In the genomic region with DNA sequence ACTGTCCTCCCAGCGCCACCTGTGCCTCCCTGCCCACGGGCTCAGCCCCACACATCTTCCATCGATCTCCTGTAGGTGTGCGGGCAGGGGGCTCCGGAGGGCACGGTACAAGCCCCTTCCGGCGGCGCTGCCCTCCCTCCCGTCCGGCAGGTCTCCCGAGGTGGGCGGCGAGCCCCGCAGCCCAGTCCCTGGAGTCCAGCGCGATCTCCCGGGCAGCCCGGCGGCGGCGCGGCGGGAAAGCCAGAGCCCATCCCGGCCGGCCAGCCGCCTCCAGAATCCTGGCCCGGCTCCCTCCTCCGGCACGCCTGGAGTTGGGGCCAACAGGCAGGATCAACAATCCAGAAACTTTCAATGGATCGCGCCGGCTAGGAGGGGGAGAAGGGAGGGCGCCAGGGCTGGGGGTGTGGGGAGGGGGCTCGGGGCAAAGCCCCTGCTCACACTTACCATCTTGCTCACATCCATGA, we compare ENCODE assay signal across 8 cellular contexts.
A peak's percentile ranks its signal among the peaks of the same experiment; 100 is the strongest.
DNase-seq lines count a peak whose midpoint lies in the region; ATAC-seq and TF ChIP-seq lines count a peak whose summit lies in the region.

No MANE protein-coding gene starts in this region.

- H3K36me3 ChIP-seq in NT2/D1 (ENCODE audit: insufficient read depth, insufficient read length, low read length) (peaks cover 15% of the 10 kb centered on the region), liver (ENCODE audit: control insufficient read depth in 4 of 4, insufficient read depth in 3 of 4, low read depth in 1 of 4, low read length in 3 of 4) (no peaks in the 10 kb centered on the region), subcutaneous abdominal adipose tissue (ENCODE audit: control insufficient read depth in 5 of 5, insufficient read depth in 5 of 5, low read length in 5 of 5) (peaks cover 0 to 2% (median 0%) of the 10 kb centered on the region in 5 donors)

- 2% methylated on average over 35 of the region's 35 CpGs for WGBS in liver

- H3K9me3 ChIP-seq in NT2/D1 (ENCODE audit: insufficient read depth, low read length): peaks cover 13% of the 10 kb centered on the region
- H3K9me3 ChIP-seq in liver (ENCODE audit: control insufficient read depth in 4 of 4, low read length in 3 of 4): peaks cover 0 to 3% (median 0%) of the 10 kb centered on the region in 4 donors
- H3K9me3 ChIP-seq in subcutaneous abdominal adipose tissue (ENCODE audit: control insufficient read depth in 5 of 5, low read length in 5 of 5): peaks cover 0 to 4% (median 0%) of the 10 kb centered on the region in 5 donors

- no peak for TF ChIP-seq CTCF in coronary artery (IDR thresholded peaks at IDR 0.05)
- TF ChIP-seq CTCF in liver (IDR thresholded peaks at IDR 0.05; ENCODE audit: low read depth, low read length, missing input control): no peak

- H3K27me3 ChIP-seq in NT2/D1 (ENCODE audit: insufficient read depth, insufficient read length) (no peaks in the 10 kb centered on the region), liver (ENCODE audit: control insufficient read depth in 4 of 4, insufficient read depth in 4 of 4, low read length in 3 of 4) (no peaks in the 10 kb centered on the region), subcutaneous abdominal adipose tissue (ENCODE audit: control insufficient read depth in 5 of 5, insufficient read depth in 4 of 5, low read length in 5 of 5) (no peaks in the 10 kb centered on the region)

- H3K9ac ChIP-seq in NT2/D1 (ENCODE audit: insufficient read length, low read depth) (peak overlapping the region; percentile 90), liver (ENCODE audit: low read depth in 1 of 2, low read length in 2 of 2) (no peak overlapping the region), subcutaneous abdominal adipose tissue (ENCODE audit: low read length in 5 of 5) (peak overlapping the region in 3 of 5 donors; percentile 70 to 74 (median 71))

- H3K27ac ChIP-seq in coronary artery: peak overlapping the region; percentile 64 to 94
- H3K27ac ChIP-seq in liver (ENCODE audit: low read depth in 1 of 2, low read length in 2 of 2): peak overlapping the region; percentile 3 to 27
- peak overlapping the region; percentile 41 for H3K27ac ChIP-seq in subcutaneous abdominal adipose tissue (ENCODE audit: low read depth, low read length)

- peak in 1 of 2 donors; percentile 36 for TF ChIP-seq RAD21 in liver (IDR thresholded peaks at IDR 0.05)

- peak overlapping the region; percentile 77 for H3K4me3 ChIP-seq in NT2/D1 (ENCODE audit: insufficient read length, low read depth)
- peak overlapping the region; percentile 94 for H3K4me3 ChIP-seq in coronary artery
- H3K4me3 ChIP-seq in liver (ENCODE audit: low read depth in 1 of 3, low read length in 3 of 3): peak overlapping the region in 2 of 3 donors; percentile 18 to 88
- H3K4me3 ChIP-seq in subcutaneous abdominal adipose tissue (ENCODE audit: low read depth in 1 of 5, low read length in 5 of 5): peak overlapping the region; percentile 60 to 74 (median 64)

- DNase-seq in NCI-H1417 (lab: John Stamatoyannopoulos, UW): peak; percentile 34 to 83 (median 80)
- DNase-seq in NCI-H1417 treated with DMSO at 0.1 percent for 48 hours (lab: John Stamatoyannopoulos, UW): no peak
- DNase-seq in NT2/D1 (ENCODE audit: low read depth, low spot score): no peak
- peak; percentile 81 for DNase-seq in coronary artery (ENCODE audit: low spot score)

- H3K4me1 ChIP-seq in NT2/D1 (ENCODE audit: insufficient read depth, insufficient read length) (no peaks in the 10 kb centered on the region), liver (ENCODE audit: control insufficient read depth in 4 of 4, insufficient read depth in 4 of 4, low read length in 3 of 4) (peaks cover 0 to 9% (median 4%) of the 10 kb centered on the region in 4 donors), subcutaneous abdominal adipose tissue (ENCODE audit: control insufficient read depth in 5 of 5, insufficient read depth in 5 of 5, low read length in 5 of 5) (peaks cover 2 to 33% (median 25%) of the 10 kb centered on the region in 5 donors)

- ATAC-seq in HG03442 (IDR thresholded peaks at IDR 0.05; ENCODE audit: unreplicated experiment): no peak
- ATAC-seq in GM18498 (IDR thresholded peaks at IDR 0.05; ENCODE audit: unreplicated experiment): no peak

TF ChIP-seq in liver, 16 proteins besides CTCF, POLR2A, EP300 and RAD21:
- TF ChIP-seq HNF4G (IDR thresholded peaks at IDR 0.05) (no peak), NR2F2 (IDR thresholded peaks at IDR 0.05) (no peak), SP1 (IDR thresholded peaks at IDR 0.05) (no peak), JUND (IDR thresholded peaks at IDR 0.05) (no peak), ATF3 (IDR thresholded peaks at IDR 0.05) (no peak), MAX (IDR thresholded peaks at IDR 0.05) (no peak), EGR1 (IDR thresholded peaks at IDR 0.05; ENCODE audit: low read depth in 2 of 2) (no peak), RXRA (IDR thresholded peaks at IDR 0.05) (no peak), YY1 (IDR thresholded peaks at IDR 0.05) (no peak), HNF4A (conservative IDR thresholded peaks at IDR 0.05) (no peak), FOXA1 (IDR thresholded peaks at IDR 0.05) (no peak), FOXA2 (IDR thresholded peaks at IDR 0.05) (no peak), GABPA (IDR thresholded peaks at IDR 0.05 in 1 of 2, conservative IDR thresholded peaks at IDR 0.05 in 1 of 2) (no peak), TAF1 (conservative IDR thresholded peaks at IDR 0.05) (no peak)
- TF ChIP-seq, protein P1, sequence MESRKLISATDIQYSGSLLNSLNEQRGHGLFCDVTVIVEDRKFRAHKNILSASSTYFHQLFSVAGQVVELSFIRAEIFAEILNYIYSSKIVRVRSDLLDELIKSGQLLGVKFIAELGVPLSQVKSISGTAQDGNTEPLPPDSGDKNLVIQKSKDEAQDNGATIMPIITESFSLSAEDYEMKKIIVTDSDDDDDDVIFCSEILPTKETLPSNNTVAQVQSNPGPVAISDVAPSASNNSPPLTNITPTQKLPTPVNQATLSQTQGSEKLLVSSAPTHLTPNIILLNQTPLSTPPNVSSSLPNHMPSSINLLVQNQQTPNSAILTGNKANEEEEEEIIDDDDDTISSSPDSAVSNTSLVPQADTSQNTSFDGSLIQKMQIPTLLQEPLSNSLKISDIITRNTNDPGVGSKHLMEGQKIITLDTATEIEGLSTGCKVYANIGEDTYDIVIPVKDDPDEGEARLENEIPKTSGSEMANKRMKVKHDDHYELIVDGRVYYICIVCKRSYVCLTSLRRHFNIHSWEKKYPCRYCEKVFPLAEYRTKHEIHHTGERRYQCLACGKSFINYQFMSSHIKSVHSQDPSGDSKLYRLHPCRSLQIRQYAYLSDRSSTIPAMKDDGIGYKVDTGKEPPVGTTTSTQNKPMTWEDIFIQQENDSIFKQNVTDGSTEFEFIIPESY (IDR thresholded peaks at IDR 0.05): no peak
- TF ChIP-seq, protein P2, sequence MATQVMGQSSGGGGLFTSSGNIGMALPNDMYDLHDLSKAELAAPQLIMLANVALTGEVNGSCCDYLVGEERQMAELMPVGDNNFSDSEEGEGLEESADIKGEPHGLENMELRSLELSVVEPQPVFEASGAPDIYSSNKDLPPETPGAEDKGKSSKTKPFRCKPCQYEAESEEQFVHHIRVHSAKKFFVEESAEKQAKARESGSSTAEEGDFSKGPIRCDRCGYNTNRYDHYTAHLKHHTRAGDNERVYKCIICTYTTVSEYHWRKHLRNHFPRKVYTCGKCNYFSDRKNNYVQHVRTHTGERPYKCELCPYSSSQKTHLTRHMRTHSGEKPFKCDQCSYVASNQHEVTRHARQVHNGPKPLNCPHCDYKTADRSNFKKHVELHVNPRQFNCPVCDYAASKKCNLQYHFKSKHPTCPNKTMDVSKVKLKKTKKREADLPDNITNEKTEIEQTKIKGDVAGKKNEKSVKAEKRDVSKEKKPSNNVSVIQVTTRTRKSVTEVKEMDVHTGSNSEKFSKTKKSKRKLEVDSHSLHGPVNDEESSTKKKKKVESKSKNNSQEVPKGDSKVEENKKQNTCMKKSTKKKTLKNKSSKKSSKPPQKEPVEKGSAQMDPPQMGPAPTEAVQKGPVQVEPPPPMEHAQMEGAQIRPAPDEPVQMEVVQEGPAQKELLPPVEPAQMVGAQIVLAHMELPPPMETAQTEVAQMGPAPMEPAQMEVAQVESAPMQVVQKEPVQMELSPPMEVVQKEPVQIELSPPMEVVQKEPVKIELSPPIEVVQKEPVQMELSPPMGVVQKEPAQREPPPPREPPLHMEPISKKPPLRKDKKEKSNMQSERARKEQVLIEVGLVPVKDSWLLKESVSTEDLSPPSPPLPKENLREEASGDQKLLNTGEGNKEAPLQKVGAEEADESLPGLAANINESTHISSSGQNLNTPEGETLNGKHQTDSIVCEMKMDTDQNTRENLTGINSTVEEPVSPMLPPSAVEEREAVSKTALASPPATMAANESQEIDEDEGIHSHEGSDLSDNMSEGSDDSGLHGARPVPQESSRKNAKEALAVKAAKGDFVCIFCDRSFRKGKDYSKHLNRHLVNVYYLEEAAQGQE (IDR thresholded peaks at IDR 0.05): no peak

Comparison
In these comparisons a context has a peak if more than half of its experiments do, and no peak if none do; other contexts are left out.
1. DNase-seq: peak in NCI-H1417 (3 of 3) and coronary artery (single experiment); none in NCI-H1417 treated with DMSO at 0.1 percent for 48 hours (single experiment) and NT2/D1 (single experiment).
2. H3K9ac ChIP-seq: peak in NT2/D1 (single experiment) and subcutaneous abdominal adipose tissue (3 of 5); none in liver (0 of 2).
3. H3K27ac ChIP-seq: peak in every context shown above with its lines; median percentile 79 in coronary artery; 41 in subcutaneous abdominal adipose tissue; 15 in liver.
4. Peak in every context shown above with its lines, with median percentiles within 50 percentile points of each other: H3K4me3 ChIP-seq.